1 cellular context compared by ENCODE assay signal in the genomic region with DNA sequence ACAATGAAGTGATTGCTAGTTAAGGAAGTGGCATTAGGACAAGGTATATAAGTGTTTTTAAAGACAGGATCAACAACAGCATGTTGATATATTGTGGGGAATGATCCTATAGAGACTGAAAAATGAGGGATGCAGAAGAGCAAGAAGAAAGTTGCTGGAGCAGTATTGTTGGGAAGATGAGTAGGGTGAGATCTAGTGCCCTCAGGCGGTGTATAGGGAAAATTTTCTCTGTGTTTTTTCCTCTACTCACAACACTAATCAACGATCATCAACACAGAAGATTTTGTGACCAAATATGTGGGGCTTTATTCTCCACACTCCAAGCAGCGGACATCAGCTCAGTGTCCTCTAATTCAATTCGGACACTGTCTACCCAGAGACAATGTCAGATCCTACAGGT.
TF ChIP-seq lines count a peak whose summit lies in the region.

No MANE protein-coding gene starts in this region.

TF ChIP-seq in SK-N-SH treated with all-trans-retinoic acid at 6 μM for 48 hours, 23 proteins besides CTCF, POLR2A, EP300 and RAD21 (continued from another document):
- TF ChIP-seq, protein P1, sequence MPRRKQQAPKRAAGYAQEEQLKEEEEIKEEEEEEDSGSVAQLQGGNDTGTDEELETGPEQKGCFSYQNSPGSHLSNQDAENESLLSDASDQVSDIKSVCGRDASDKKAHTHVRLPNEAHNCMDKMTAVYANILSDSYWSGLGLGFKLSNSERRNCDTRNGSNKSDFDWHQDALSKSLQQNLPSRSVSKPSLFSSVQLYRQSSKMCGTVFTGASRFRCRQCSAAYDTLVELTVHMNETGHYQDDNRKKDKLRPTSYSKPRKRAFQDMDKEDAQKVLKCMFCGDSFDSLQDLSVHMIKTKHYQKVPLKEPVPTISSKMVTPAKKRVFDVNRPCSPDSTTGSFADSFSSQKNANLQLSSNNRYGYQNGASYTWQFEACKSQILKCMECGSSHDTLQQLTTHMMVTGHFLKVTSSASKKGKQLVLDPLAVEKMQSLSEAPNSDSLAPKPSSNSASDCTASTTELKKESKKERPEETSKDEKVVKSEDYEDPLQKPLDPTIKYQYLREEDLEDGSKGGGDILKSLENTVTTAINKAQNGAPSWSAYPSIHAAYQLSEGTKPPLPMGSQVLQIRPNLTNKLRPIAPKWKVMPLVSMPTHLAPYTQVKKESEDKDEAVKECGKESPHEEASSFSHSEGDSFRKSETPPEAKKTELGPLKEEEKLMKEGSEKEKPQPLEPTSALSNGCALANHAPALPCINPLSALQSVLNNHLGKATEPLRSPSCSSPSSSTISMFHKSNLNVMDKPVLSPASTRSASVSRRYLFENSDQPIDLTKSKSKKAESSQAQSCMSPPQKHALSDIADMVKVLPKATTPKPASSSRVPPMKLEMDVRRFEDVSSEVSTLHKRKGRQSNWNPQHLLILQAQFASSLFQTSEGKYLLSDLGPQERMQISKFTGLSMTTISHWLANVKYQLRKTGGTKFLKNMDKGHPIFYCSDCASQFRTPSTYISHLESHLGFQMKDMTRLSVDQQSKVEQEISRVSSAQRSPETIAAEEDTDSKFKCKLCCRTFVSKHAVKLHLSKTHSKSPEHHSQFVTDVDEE (CRISPR knock-in tag; IDR thresholded peaks at IDR 0.05) = no peak
- TF ChIP-seq ZNF8 (CRISPR knock-in tag; IDR thresholded peaks at IDR 0.05) (no peak), ZC3H10 (CRISPR knock-in tag; IDR thresholded peaks at IDR 0.05) (no peak)
TF ChIP-seq in SK-N-SH treated with all-trans-retinoic acid at 6 μM for 48 hours: peak in this region for 0.
